Comparison of ENCODE assay signal across 21 cellular contexts in the genomic region with DNA sequence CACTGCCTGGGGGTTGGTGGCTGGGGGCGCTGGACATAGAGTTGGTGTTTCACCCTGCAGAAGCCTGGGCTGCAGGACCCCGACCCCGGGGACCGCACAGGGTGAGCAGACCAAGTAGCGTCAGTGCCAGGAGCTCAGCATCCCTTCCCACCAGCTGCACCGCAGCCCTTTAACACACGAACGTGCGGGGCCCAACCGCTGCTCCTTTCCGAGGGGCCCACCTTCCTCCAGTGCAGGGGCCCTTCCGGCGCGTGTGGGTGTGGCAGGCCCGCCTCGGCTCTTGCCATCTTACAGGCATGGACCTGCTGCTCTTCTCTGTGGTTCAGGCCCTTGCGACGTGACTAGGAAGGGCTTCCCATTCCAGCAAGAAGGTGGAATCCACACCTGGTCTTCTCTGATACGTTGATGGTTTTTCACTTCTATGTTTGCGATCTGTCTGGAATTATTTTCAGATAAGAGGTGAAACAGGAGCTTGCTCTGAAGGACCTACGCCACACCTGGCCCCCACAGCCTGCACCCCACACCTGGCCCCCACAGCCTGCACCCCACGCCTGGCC. TPM values are rescaled to one million over a fixed set of nuclear protein-coding genes. Genes with fewer than 3 reads are reported as not detected.
A peak's percentile ranks its signal among the peaks of the same experiment; 100 is the strongest.
DNase-seq lines count a peak whose midpoint lies in the region; ATAC-seq and TF ChIP-seq lines count a peak whose summit lies in the region.
"Had no signal": no experiment of that assay in that cellular context is flagged by ENCODE, and none has a peak within 500 bp of the region (broad histone marks: within the 10 kb centered on the region; RNA-seq: fewer than 3 reads in every experiment).

No MANE protein-coding gene starts in this region.

- H3K27ac ChIP-seq in BLaER1 (peak overlapping the region; percentile 99; the same call in 1 of the 2 replicates), OCI-LY7 (ENCODE audit: low read depth, low read length, poor library complexity, severe bottlenecking) (no peak overlapping the region), mesenchymal stem cell (ENCODE audit: low read length, poor library complexity, severe bottlenecking) (no peak overlapping the region), smooth muscle cell (ENCODE audit: low read depth) (no peak overlapping the region)
- H3K27ac ChIP-seq: GM23248, SK-N-MC had no signal

- CTCF ChIA-PET in OCI-LY7 (lab: Charles Lee; ENCODE audit: unreplicated experiment) = no interaction called here

- H3K9me3 ChIP-seq in BLaER1 (no peaks in the 10 kb centered on the region), OCI-LY7 (ENCODE audit: low read length) (no peaks in the 10 kb centered on the region), mesenchymal stem cell (ENCODE audit: control insufficient read depth, low read length) (no peaks in the 10 kb centered on the region), smooth muscle cell (replicated peaks; ENCODE audit: low read depth) (no peaks in the 10 kb centered on the region)

- peaks cover 71% of the 10 kb centered on the region for H3K4me1 ChIP-seq in BLaER1
- peaks cover 34% of the 10 kb centered on the region for H3K4me1 ChIP-seq in OCI-LY7 (ENCODE audit: insufficient read depth, low read length, poor library complexity, severe bottlenecking)
- H3K4me1 ChIP-seq in mesenchymal stem cell (ENCODE audit: control insufficient read depth, insufficient read depth, low read depth, low read length) = peaks cover 30% of the 10 kb centered on the region
- peaks cover 4% of the 10 kb centered on the region for H3K4me1 ChIP-seq in smooth muscle cell (ENCODE audit: low read depth)

- no TSS peak for BruUV-seq in OCI-LY7 (replicated peaks; lab: Mats Ljungman, UMichigan)

- no peaks in the 10 kb centered on the region for H3K27me3 Mint-ChIP-seq in mesothelial cell of epicardium (ENCODE audit: low read depth)

- H2AK5ac ChIP-seq in mesenchymal stem cell (ENCODE audit: low read length, severe bottlenecking) = no peak overlapping the region

- peaks cover 5% of the 10 kb centered on the region for H3K36me3 Mint-ChIP-seq in mesothelial cell of epicardium

- H3K18ac ChIP-seq in mesenchymal stem cell (ENCODE audit: low read depth in 1 of 2, low read length in 2 of 2) = no peak overlapping the region

- H4K20me1 ChIP-seq in BLaER1 = peaks cover 72% of the 10 kb centered on the region
- no peaks in the 10 kb centered on the region for H4K20me1 ChIP-seq in OCI-LY7 (ENCODE audit: insufficient read depth, low read length)
- peaks cover 85% of the 10 kb centered on the region for H4K20me1 ChIP-seq in smooth muscle cell (ENCODE audit: low read depth)

- H2BK15ac ChIP-seq in mesenchymal stem cell (ENCODE audit: low read depth, poor library complexity, severe bottlenecking) = no peak overlapping the region

- H3K36me3 ChIP-seq in BLaER1 (peaks cover 51% of the 10 kb centered on the region), OCI-LY7 (ENCODE audit: insufficient read depth, low read length) (no peaks in the 10 kb centered on the region), mesenchymal stem cell (ENCODE audit: control insufficient read depth in 1 of 2, insufficient read depth in 2 of 2, low read depth in 1 of 2, low read length in 2 of 2) (peaks cover 4 to 32% of the 10 kb centered on the region in 2 experiments), smooth muscle cell (ENCODE audit: low read depth) (no peaks in the 10 kb centered on the region)

- H4K8ac ChIP-seq in mesenchymal stem cell (ENCODE audit: low read length) = no peak overlapping the region

- H4K91ac ChIP-seq in mesenchymal stem cell (ENCODE audit: low read length) = no peak overlapping the region

- peaks cover 38% of the 10 kb centered on the region for H3K79me1 ChIP-seq in mesenchymal stem cell (replicated peaks; ENCODE audit: low read length, poor library complexity, severe bottlenecking)

- TF ChIP-seq CTCF in OCI-LY7 (conservative IDR thresholded peaks at IDR 0.05; ENCODE audit: low read length) = no peak
- no peak for TF ChIP-seq CTCF in mesothelial cell of epicardium (IDR thresholded peaks at IDR 0.05; ENCODE audit: unreplicated experiment)
- TF ChIP-seq CTCF in smooth muscle cell (IDR thresholded peaks at IDR 0.05; ENCODE audit: borderline replicate concordance, insufficient read depth, poor library complexity, severe bottlenecking) = no peak

- no peak overlapping the region for H2AFZ ChIP-seq in OCI-LY7 (ENCODE audit: low read length)
- no peak overlapping the region for H2AFZ ChIP-seq in mesenchymal stem cell (ENCODE audit: low read depth, low read length)
- H2AFZ ChIP-seq in smooth muscle cell (ENCODE audit: low read depth) = no peak overlapping the region
- H2AFZ ChIP-seq: GM23248 had no signal

- peak overlapping the region; percentile 25 for H3K27ac Mint-ChIP-seq in mesothelial cell of epicardium
- H3K27ac Mint-ChIP-seq: CD8-positive, alpha-beta memory T cell had no signal

- WGBS in mesenchymal stem cell = 88% methylated on average over 17 of the region's 22 CpGs
- 92% methylated on average over 19 of the region's 22 CpGs for WGBS in smooth muscle cell (ENCODE audit: low lambda C conversion rate)

- peak overlapping the region; percentile 34 for H3K4me3 Mint-ChIP-seq in mesothelial cell of epicardium

- no peak overlapping the region for H2BK12ac ChIP-seq in mesenchymal stem cell (ENCODE audit: low read length in 2 of 2)

- no peak overlapping the region for H2BK5ac ChIP-seq in mesenchymal stem cell (ENCODE audit: low read depth, low read length, poor library complexity, severe bottlenecking)

- no peaks in the 10 kb centered on the region for H3F3A ChIP-seq in smooth muscle cell (ENCODE audit: low read depth)

- H3K27me3 ChIP-seq in BLaER1 (no peaks in the 10 kb centered on the region), mesenchymal stem cell (ENCODE audit: control insufficient read depth in 1 of 2, insufficient read depth in 1 of 2, low read length in 2 of 2) (peaks cover 0 to 7% of the 10 kb centered on the region in 2 experiments), smooth muscle cell (ENCODE audit: low read depth) (peaks cover 15% of the 10 kb centered on the region)

- H2BK120ac ChIP-seq in mesenchymal stem cell (ENCODE audit: low read depth, low read length) = no peak overlapping the region

- H3K4ac ChIP-seq in mesenchymal stem cell (ENCODE audit: low read depth in 1 of 2, low read length in 2 of 2) = no peak overlapping the region

- POLR2A ChIA-PET in OCI-LY7 (lab: Charles Lee) = no interaction called here

- H3K23ac ChIP-seq in mesenchymal stem cell (ENCODE audit: low read length in 2 of 2) = no peak overlapping the region

- ATAC-seq in GM21723 (IDR thresholded peaks at IDR 0.05; ENCODE audit: unreplicated experiment) = no peak
- ATAC-seq: Right ventricle myocardium inferior had no signal

- DNase-seq in DMS79 (lab: John Stamatoyannopoulos, UW) (peak; percentile 87), OCI-LY7 (ENCODE audit: low spot score) (peak; percentile 37), mesothelial cell of epicardium (ENCODE audit: low spot score in 2 of 2, unreplicated experiment in 2 of 2) (no peak), mesenchymal stem cell (no peak), smooth muscle cell (lab: John Stamatoyannopoulos, UW; ENCODE audit: unreplicated experiment) (no peak), NCI-H748 treated with DMSO at 0.1 percent for 48 hours (lab: John Stamatoyannopoulos, UW) (no peak)
- DNase-seq: C1 segment of cervical spinal cord; CD8-positive, alpha-beta memory T cell; HCEC 1CT; NCI-H1694 treated with DMSO at 0.1 percent for 48 hours; NCI-H2171; NCI-H526 treated with DMSO at 0.1 percent for 48 hours; NK-92 treated with Interleukin-12 subunit alpha and Interleukin-12 subunit beta, amount 100 ng/mL, for 24 hours had no signal

- no peaks in the 10 kb centered on the region for H3K9me3 Mint-ChIP-seq in mesothelial cell of epicardium
- H3K9me3 Mint-ChIP-seq: CD8-positive, alpha-beta memory T cell had no signal

- H3K4me1 Mint-ChIP-seq in mesothelial cell of epicardium = peaks cover 17% of the 10 kb centered on the region

- peak overlapping the region; percentile 98 for H3K4me3 ChIP-seq in BLaER1
- H3K4me3 ChIP-seq in OCI-LY7 (ENCODE audit: low read depth, low read length, poor library complexity, severe bottlenecking) = peak overlapping the region; percentile 84
- no peak overlapping the region for H3K4me3 ChIP-seq in mesenchymal stem cell (ENCODE audit: insufficient read depth in 1 of 2, low read depth in 1 of 2, low read length in 2 of 2)
- H3K4me3 ChIP-seq in smooth muscle cell = no peak overlapping the region
- H3K4me3 ChIP-seq: GM12878, GM23248, K562, SK-N-MC had no signal

- H3K9ac ChIP-seq in BLaER1 = peak overlapping the region; percentile 99
- no peak overlapping the region for H3K9ac ChIP-seq in mesenchymal stem cell (ENCODE audit: low read length)
- H3K9ac ChIP-seq in smooth muscle cell (ENCODE audit: low read depth) = no peak overlapping the region
- H3K9ac ChIP-seq: GM23248 had no signal

- no peak overlapping the region for H3K14ac ChIP-seq in mesenchymal stem cell (ENCODE audit: low read length in 2 of 2)

- H3K4me2 ChIP-seq in BLaER1 (peak overlapping the region; percentile 96), OCI-LY7 (ENCODE audit: low read length) (peak overlapping the region; percentile 86), mesenchymal stem cell (ENCODE audit: low read length, poor library complexity, severe bottlenecking) (no peak overlapping the region), smooth muscle cell (no peak overlapping the region)

- H3K79me2 ChIP-seq in OCI-LY7 (ENCODE audit: insufficient read depth, low read depth, low read length) (no peaks in the 10 kb centered on the region), smooth muscle cell (ENCODE audit: low read depth) (no peaks in the 10 kb centered on the region)

- no peaks in the 10 kb centered on the region for H3K9me2 ChIP-seq in OCI-LY7 (ENCODE audit: insufficient read depth, low read length)

- intact Hi-C loops in OCI-LY7 (cut with micrococcal nuclease; ENCODE audit: unreplicated experiment) = no loop called here

RNA-seq across cellular contexts. Expression of a gene that starts 47.8 kb away (rescaled TPM):
- total RNA-seq in OCI-LY7 (2014; rRNA removed; shearing (Covaris generic)) = not detected in 2 replicates
- total RNA-seq in OCI-LY7 (2022) = not detected in 2 replicates
- total RNA-seq in mesothelial cell of epicardium = not detected in 3 replicates
- not detected for polyA plus RNA-seq in mesenchymal stem cell (2013, experiment 1 of 2)
- polyA plus RNA-seq in mesenchymal stem cell (2013, experiment 2 of 2) = not detected
- total RNA-seq in smooth muscle cell = not detected in 2 replicates
- polyA plus RNA-seq in smooth muscle cell = not detected in 2 replicates
- total RNA-seq: A673; CD8-positive, alpha-beta memory T cell; GM12878; GM23248; K562; Right ventricle myocardium inferior had no signal
- polyA plus RNA-seq: CD8-positive, alpha-beta memory T cell; GM12878; GM23248; K562 had no signal

RNA-seq across cellular contexts. Expression of a gene that starts 56.0 kb away (rescaled TPM):
- not detected in 2 replicates for total RNA-seq in OCI-LY7 (2014; rRNA removed; shearing (Covaris generic))
- not detected in 2 replicates for total RNA-seq in OCI-LY7 (2022)
- total RNA-seq in mesothelial cell of epicardium = 7.3 to 8.7 TPM (median 8.6 TPM) in 3 replicates
- not detected for polyA plus RNA-seq in mesenchymal stem cell (2013, experiment 1 of 2)
- polyA plus RNA-seq in mesenchymal stem cell (2013, experiment 2 of 2) = not detected
- total RNA-seq in smooth muscle cell = not detected in 2 replicates
- not detected in 2 replicates for polyA plus RNA-seq in smooth muscle cell
- total RNA-seq: A673; CD8-positive, alpha-beta memory T cell; GM12878; GM23248; K562; Right ventricle myocardium inferior had no signal
- polyA plus RNA-seq: CD8-positive, alpha-beta memory T cell; GM12878; GM23248; K562 had no signal

Comparison
In these comparisons a context has a peak if more than half of its experiments do, and no peak if none do; other contexts are left out.
1. H3K4me2 ChIP-seq: peak in BLaER1 (single experiment) and OCI-LY7 (single experiment); none in mesenchymal stem cell (single experiment) and smooth muscle cell (single experiment).
2. H3K4me3 ChIP-seq: peak in BLaER1 (single experiment) and OCI-LY7 (single experiment); none in mesenchymal stem cell (0 of 2) and smooth muscle cell (single experiment).
3. DNase-seq: peak in DMS79 (single experiment) and OCI-LY7 (single experiment); none in mesothelial cell of epicardium (0 of 2), mesenchymal stem cell (single experiment), smooth muscle cell (single experiment) and NCI-H748 treated with DMSO at 0.1 percent for 48 hours (single experiment).